Comparison of ENCODE assay signal across 32 cellular contexts in the genomic region with DNA sequence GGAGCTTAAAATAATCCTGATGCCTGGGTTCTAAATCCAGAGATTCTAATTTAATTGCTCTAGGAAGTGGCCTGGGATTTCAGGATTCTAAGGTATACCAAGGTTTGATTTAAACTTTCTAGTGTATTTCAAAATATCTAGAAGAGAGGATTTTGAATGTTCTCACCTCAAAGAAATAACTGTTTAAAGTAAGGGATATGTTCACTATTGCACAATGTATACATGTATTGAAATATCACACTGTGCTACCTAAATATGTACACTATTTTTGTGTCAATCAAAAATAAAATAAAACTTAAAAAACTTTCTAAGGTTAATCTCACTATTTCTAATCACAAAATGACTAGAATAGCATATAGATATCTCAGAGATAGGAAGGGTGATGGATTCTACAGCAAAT. TPM values are rescaled to one million over a fixed set of nuclear protein-coding genes. Genes with fewer than 3 reads are reported as not detected.
"Had no signal": no experiment of that assay in that cellular context is flagged by ENCODE, and none has a peak within 500 bp of the region (broad histone marks: within the 10 kb centered on the region; RNA-seq: fewer than 3 reads in every experiment).

No MANE protein-coding gene starts in this region.

- H3K27ac ChIP-seq: breast epithelium, pancreas, prostate gland, uterus had no signal

- H3K4me3 Mint-ChIP-seq: activated naive CD8-positive, alpha-beta T cell treated with anti-CD3 and anti-CD28 coated beads, Interleukin-2, amount 50 U/mL, for 24 hours; activated T-cell treated with anti-CD3 and anti-CD28 coated beads, Interleukin-2, amount 50 U/mL, for 24 hours; effector memory CD8-positive, alpha-beta T cell; immature natural killer cell; neural crest cell; stimulated activated memory B cell treated with anti-CD40 and anti-IgM and Interleukin-4, amounts not matched to agents 10 μg/mL and 1 μg/mL and 100 μg/mL, for 72 hours; stimulated activated naive CD8-positive, alpha-beta T cell treated with anti-CD3 and anti-CD28 coated beads, Interleukin-15, amount 100 ng/mL, for 72 hours; type B pancreatic cell had no signal

- H3K9me3 Mint-ChIP-seq: effector memory CD8-positive, alpha-beta T cell; immature natural killer cell; naive thymus-derived CD8-positive, alpha-beta T cell had no signal

- H3K4me3 ChIP-seq: breast epithelium, heart left ventricle, pancreas, prostate gland, sigmoid colon, uterus had no signal

- H3K36me3 Mint-ChIP-seq: stimulated activated memory B cell treated with anti-CD40 and anti-IgM and Interleukin-4, amounts not matched to agents 10 μg/mL and 1 μg/mL and 100 μg/mL, for 72 hours; type B pancreatic cell had no signal

- H3K27ac Mint-ChIP-seq: immature natural killer cell; stimulated activated memory B cell treated with anti-CD40 and anti-IgM and Interleukin-4, amounts not matched to agents 10 μg/mL and 1 μg/mL and 100 μg/mL, for 72 hours; type B pancreatic cell had no signal

- H3K9me3 ChIP-seq: breast epithelium, pancreas, prostate gland, sigmoid colon, uterus had no signal

- FAIRE-seq: colon, pancreas, small intestine had no signal

- H3K4me1 ChIP-seq: breast epithelium, prostate gland, uterus had no signal

- H3K27me3 Mint-ChIP-seq: activated naive CD4-positive, alpha-beta T cell treated with anti-CD3 and anti-CD28 coated beads, Interleukin-2, amount 50 U/mL, for 24 hours; activated naive CD8-positive, alpha-beta T cell treated with anti-CD3 and anti-CD28 coated beads, Interleukin-2, amount 50 U/mL, for 24 hours; activated T-cell treated with anti-CD3 and anti-CD28 coated beads, Interleukin-2, amount 50 U/mL, for 24 hours; effector memory CD8-positive, alpha-beta T cell; naive thymus-derived CD8-positive, alpha-beta T cell; stimulated activated memory B cell treated with anti-CD40 and anti-IgM and Interleukin-4, amounts not matched to agents 10 μg/mL and 1 μg/mL and 100 μg/mL, for 72 hours; stimulated activated naive CD8-positive, alpha-beta T cell treated with anti-CD3 and anti-CD28 coated beads, Interleukin-15, amount 100 ng/mL, for 72 hours had no signal

- DNase-seq: activated CD4-positive, CD25-positive, alpha-beta regulatory T cell treated with anti-CD3 and anti-CD28 coated beads, Interleukin-2, amount 50 U/mL, for 72 hours; activated CD8-positive, alpha-beta memory T cell treated with anti-CD3 and anti-CD28 coated beads for 24 hours; activated CD8-positive, alpha-beta memory T cell treated with anti-CD3 and anti-CD28 coated beads, Interleukin-2, amount 50 U/mL, for 4 hours; activated naive CD8-positive, alpha-beta T cell treated with anti-CD3 and anti-CD28 coated beads, Interleukin-2, amount 50 U/mL, for 24 hours; activated T-cell treated with anti-CD3 and anti-CD28 coated beads, Interleukin-2, amount 50 U/mL, for 24 hours; amygdala; effector memory CD8-positive, alpha-beta T cell; heart left ventricle; hypothalamus; immature natural killer cell; naive thymus-derived CD8-positive, alpha-beta T cell; nucleus accumbens; pancreas; retina; sigmoid colon; small intestine; stimulated activated CD4-positive, alpha-beta T cell treated with anti-CD3 and anti-CD28 coated beads, Interleukin-1b, Interleukin-23, amount 100 ng/mL, for 48 hours; stimulated activated CD4-positive, alpha-beta T cell treated with anti-CD3 and anti-CD28 coated beads, Interleukin-4, amount 100 ng/mL, for 4 hours; stimulated activated CD8-positive, alpha-beta memory T cell treated with anti-CD3 and anti-CD28 coated beads, Interleukin-4, amount 100 ng/mL, for 48 hours; stimulated activated naive CD8-positive, alpha-beta T cell treated with anti-CD3 and anti-CD28 coated beads, Interleukin-15, amount 100 ng/mL, for 72 hours; substantia nigra; T-helper 2 cell; uterus had no signal

- ATAC-seq: activated naive CD8-positive, alpha-beta T cell treated with anti-CD3 and anti-CD28 coated beads, Interleukin-2, amount 50 U/mL, for 24 hours; effector memory CD8-positive, alpha-beta T cell; naive thymus-derived CD8-positive, alpha-beta T cell; stimulated activated memory B cell treated with anti-CD40 and anti-IgM and Interleukin-4, amounts not matched to agents 10 μg/mL and 1 μg/mL and 100 μg/mL, for 72 hours; stimulated activated naive CD8-positive, alpha-beta T cell treated with anti-CD3 and anti-CD28 coated beads, Interleukin-15, amount 100 ng/mL, for 72 hours had no signal

- H3K27me3 ChIP-seq: breast epithelium, heart left ventricle, pancreas, sigmoid colon, uterus had no signal

- H3K36me3 ChIP-seq: breast epithelium, heart left ventricle, pancreas, prostate gland, sigmoid colon, uterus had no signal

RNA-seq across cellular contexts. Expression of a gene that starts 34.0 kb away (rescaled TPM):
- total RNA-seq: dermis microvascular lymphatic vessel endothelial cell, kidney epithelial cell, neural crest cell had no signal
